In genomic region chr3:27368831-27369607, GRCh38 we compare ENCODE assay signal across 8 cellular contexts. TPM values are rescaled to one million over a fixed set of nuclear protein-coding genes. Genes with fewer than 3 reads are reported as not detected.
DNase-seq lines count a peak whose midpoint lies in the region; ATAC-seq lines count a peak whose summit lies in the region.

A gene with protein sequence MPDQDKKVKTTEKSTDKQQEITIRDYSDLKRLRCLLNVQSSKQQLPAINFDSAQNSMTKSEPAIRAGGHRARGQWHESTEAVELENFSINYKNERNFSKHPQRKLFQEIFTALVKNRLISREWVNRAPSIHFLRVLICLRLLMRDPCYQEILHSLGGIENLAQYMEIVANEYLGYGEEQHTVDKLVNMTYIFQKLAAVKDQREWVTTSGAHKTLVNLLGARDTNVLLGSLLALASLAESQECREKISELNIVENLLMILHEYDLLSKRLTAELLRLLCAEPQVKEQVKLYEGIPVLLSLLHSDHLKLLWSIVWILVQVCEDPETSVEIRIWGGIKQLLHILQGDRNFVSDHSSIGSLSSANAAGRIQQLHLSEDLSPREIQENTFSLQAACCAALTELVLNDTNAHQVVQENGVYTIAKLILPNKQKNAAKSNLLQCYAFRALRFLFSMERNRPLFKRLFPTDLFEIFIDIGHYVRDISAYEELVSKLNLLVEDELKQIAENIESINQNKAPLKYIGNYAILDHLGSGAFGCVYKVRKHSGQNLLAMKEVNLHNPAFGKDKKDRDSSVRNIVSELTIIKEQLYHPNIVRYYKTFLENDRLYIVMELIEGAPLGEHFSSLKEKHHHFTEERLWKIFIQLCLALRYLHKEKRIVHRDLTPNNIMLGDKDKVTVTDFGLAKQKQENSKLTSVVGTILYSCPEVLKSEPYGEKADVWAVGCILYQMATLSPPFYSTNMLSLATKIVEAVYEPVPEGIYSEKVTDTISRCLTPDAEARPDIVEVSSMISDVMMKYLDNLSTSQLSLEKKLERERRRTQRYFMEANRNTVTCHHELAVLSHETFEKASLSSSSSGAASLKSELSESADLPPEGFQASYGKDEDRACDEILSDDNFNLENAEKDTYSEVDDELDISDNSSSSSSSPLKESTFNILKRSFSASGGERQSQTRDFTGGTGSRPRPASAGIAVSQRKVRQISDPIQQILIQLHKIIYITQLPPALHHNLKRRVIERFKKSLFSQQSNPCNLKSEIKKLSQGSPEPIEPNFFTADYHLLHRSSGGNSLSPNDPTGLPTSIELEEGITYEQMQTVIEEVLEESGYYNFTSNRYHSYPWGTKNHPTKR (minus strand): TSS chr3:27369383. CDS start chr3:27352882, 16,501 bp downstream.

- DNase-seq in NCI-H2171 treated with DMSO at 0.1 percent for 48 hours (lab: John Stamatoyannopoulos, UW) (peak; percentile 85), cerebellum (ENCODE audit: low spot score) (peak; percentile 90), islet precursor cell (peak; percentile 98), KG1 (lab: John Stamatoyannopoulos, UW) (no peak)
- DNase-seq in stimulated activated CD4-positive, alpha-beta T cell treated with anti-CD3 and anti-CD28 coated beads, Interleukin-12 subunit alpha, Interleukin-12 subunit beta, amount 100 ng/mL, for 24 hours (ENCODE audit: low read depth in 2 of 2) = peak; percentile 87 to 88

- ATAC-seq in GM18520 (IDR thresholded peaks at IDR 0.05; ENCODE audit: unreplicated experiment) (peak; percentile 100), HG03060 (IDR thresholded peaks at IDR 0.05; ENCODE audit: low read depth, unreplicated experiment) (peak; percentile 100)
- peak; percentile 100 for ATAC-seq in activated CD4-positive, CD25-positive, alpha-beta regulatory T cell treated with anti-CD3 and anti-CD28 coated beads, Interleukin-2, amount 50 U/mL, for 24 hours

RNA-seq across cellular contexts. Expression of the gene that starts here (rescaled TPM):
- total RNA-seq in cerebellum = 31.5 TPM
